ENCODE assay signal across 8 cellular contexts in the genomic region with DNA sequence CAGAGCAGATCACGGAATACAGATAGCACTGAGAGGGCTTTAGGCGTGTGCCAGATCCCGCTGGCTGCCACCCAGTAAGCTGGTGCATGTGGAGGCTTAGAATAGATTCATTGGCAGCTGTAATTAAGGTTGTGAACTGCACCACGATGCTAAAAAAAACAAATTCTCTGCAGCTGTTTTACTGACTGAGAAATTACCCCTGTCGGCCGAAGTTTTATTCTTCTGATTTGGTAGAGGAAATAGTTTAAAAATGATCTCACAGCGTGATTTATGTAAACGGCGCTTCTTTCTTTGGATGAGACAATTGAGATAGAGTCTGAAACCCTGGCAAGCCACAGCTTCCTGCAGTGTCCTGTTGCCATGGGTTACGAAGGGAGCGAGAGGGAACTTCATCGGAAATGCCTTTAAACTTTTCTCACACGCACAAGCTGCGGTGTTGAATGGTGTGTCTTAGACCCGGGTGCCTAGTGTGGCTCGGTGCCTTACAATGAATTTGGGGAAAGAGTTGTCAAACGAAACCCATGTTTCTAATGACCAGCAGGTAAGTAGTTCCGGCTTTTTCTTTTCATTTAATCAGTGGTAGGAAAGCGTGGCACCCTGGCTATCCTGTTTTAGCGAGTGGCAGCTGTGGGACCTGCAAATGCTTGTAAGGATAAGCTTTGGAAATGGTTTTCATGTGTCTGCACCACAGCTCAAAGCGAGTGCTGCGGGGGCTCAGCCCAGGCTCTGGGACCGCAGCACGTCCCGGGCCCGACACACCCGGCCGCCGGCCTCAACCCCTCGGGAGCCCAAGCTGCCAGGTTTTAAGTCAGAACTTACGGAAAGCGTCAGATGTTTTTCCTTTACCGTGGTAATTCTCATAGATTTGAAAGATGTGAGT.
A peak's percentile ranks its signal among the peaks of the same experiment; 100 is the strongest.
DNase-seq lines count a peak whose midpoint lies in the region; ATAC-seq and FAIRE-seq lines count a peak whose summit lies in the region.

No MANE protein-coding gene starts in this region.

- H3K9me3 ChIP-seq in SJSA1 (replicated peaks) (no peaks in the 10 kb centered on the region), mesodermal cell (ENCODE audit: control insufficient read depth, low read length) (no peaks in the 10 kb centered on the region)

- WGBS in mesodermal cell (ENCODE audit: insufficient coverage in 2 of 2), 2 experiments: 17 to 20% methylated on average over 19 to 32 of the region's 33 CpGs

- peak; percentile 18 for FAIRE-seq in GM19239 (lab: Jason Lieb, UNC)

- no peaks in the 10 kb centered on the region for H3K79me2 ChIP-seq in ACC112 (ENCODE audit: control insufficient read depth, insufficient read depth, low read length, unreplicated experiment)

- no peaks in the 10 kb centered on the region for H3K27me3 ChIP-seq in ACC112 (ENCODE audit: insufficient read depth, low read length)
- H3K27me3 ChIP-seq in SJSA1 (replicated peaks): no peaks in the 10 kb centered on the region

- H3K36me3 ChIP-seq in ACC112 (ENCODE audit: insufficient read depth, low read length): no peaks in the 10 kb centered on the region
- peaks cover 11% of the 10 kb centered on the region; the same call in 1 of the 2 replicates for H3K36me3 ChIP-seq in SJSA1
- H3K36me3 ChIP-seq in mesodermal cell (ENCODE audit: control insufficient read depth, insufficient read depth, low read length): no peaks in the 10 kb centered on the region

- ATAC-seq in GM19452 (IDR thresholded peaks at IDR 0.05; ENCODE audit: unreplicated experiment): no peak

- H3K4me1 ChIP-seq in ACC112 (ENCODE audit: control insufficient read depth, insufficient read depth, low read length, unreplicated experiment): peaks cover 21% of the 10 kb centered on the region
- H3K4me1 ChIP-seq in SJSA1 (replicated peaks): peaks cover 35% of the 10 kb centered on the region
- H3K4me1 ChIP-seq in mesodermal cell (ENCODE audit: control insufficient read depth, insufficient read depth, low read length, poor library complexity, severe bottlenecking): peaks cover 31% of the 10 kb centered on the region

- H3K27ac ChIP-seq in ACC112 (ENCODE audit: low read depth, low read length) (peak overlapping the region; percentile 42), SJSA1 (peak overlapping the region; percentile 91), mesodermal cell (ENCODE audit: low read depth, low read length, severe bottlenecking) (peak overlapping the region; percentile 8)

- H3K4me3 ChIP-seq in ACC112 (ENCODE audit: low read depth, low read length): peak overlapping the region; percentile 65
- H3K4me3 ChIP-seq in SJSA1: peak overlapping the region; percentile 49
- H3K4me3 ChIP-seq in mesodermal cell (ENCODE audit: extremely low read depth, insufficient read depth, low read length, poor library complexity, severe bottlenecking): peak overlapping the region; percentile 20

- DNase-seq in GM19239 (ENCODE audit: insufficient read length, low spot score) (no peak), SJSA1 (ENCODE audit: low read depth in 1 of 2, low spot score in 2 of 2) (peak; percentile 84 to 86), dermis blood vessel endothelial cell (peak; percentile 94), HPDE6-E6E7 (ENCODE audit: extremely low spot score) (no peak), NK-92 (lab: John Stamatoyannopoulos, UW; ENCODE audit: unreplicated experiment) (no peak)

- peak overlapping the region; percentile 26 for H2AFZ ChIP-seq in ACC112 (ENCODE audit: low read length, unreplicated experiment)

Comparison
In these comparisons a context has a peak if more than half of its experiments do, and no peak if none do; other contexts are left out.
1. H3K27ac ChIP-seq: peak in every context shown above with its lines; median percentile 91 in SJSA1; 42 in ACC112; 8 in mesodermal cell.
2. DNase-seq: peak in SJSA1 (2 of 2) and dermis blood vessel endothelial cell (single experiment); none in GM19239 (single experiment), HPDE6-E6E7 (single experiment) and NK-92 (single experiment).
3. Peak in every context shown above with its lines, with median percentiles within 50 percentile points of each other: H3K4me3 ChIP-seq.